2 cellular contexts compared by ENCODE assay signal in genomic region chr10:43118631-43119415, GRCh38.
TF ChIP-seq lines count a peak whose summit lies in the region.

No MANE protein-coding gene starts in this region.

TF ChIP-seq in SK-N-SH treated with all-trans-retinoic acid at 6 μM for 48 hours, 23 proteins besides CTCF, POLR2A, EP300 and RAD21 (continued from another document):
- TF ChIP-seq CREB5 (CRISPR knock-in tag; IDR thresholded peaks at IDR 0.05; ENCODE audit: low read depth), result no peak

TF ChIP-seq in SK-N-SH, 30 proteins besides CTCF, POLR2A, EP300 and RAD21 (continued from another document):
- TF ChIP-seq ZBTB33 (IDR thresholded peaks at IDR 0.05; ENCODE audit: borderline replicate concordance, low read depth), result no peak
- TF ChIP-seq, protein P1, sequence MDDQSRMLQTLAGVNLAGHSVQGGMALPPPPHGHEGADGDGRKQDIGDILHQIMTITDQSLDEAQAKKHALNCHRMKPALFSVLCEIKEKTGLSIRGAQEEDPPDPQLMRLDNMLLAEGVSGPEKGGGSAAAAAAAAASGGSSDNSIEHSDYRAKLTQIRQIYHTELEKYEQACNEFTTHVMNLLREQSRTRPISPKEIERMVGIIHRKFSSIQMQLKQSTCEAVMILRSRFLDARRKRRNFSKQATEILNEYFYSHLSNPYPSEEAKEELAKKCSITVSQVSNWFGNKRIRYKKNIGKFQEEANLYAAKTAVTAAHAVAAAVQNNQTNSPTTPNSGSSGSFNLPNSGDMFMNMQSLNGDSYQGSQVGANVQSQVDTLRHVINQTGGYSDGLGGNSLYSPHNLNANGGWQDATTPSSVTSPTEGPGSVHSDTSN (IDR thresholded peaks at IDR 0.05), result no peak
- no peak for TF ChIP-seq FOXM1 (IDR thresholded peaks at IDR 0.05; ENCODE audit: low read depth)
TF ChIP-seq in SK-N-SH: peak in this region for 0.
